ENCODE assay signal across 13 cellular contexts in genomic region chr17:71412803-71413202, GRCh38.
DNase-seq lines count a peak whose midpoint lies in the region; ATAC-seq and TF ChIP-seq lines count a peak whose summit lies in the region.
"Had no signal": no experiment of that assay in that cellular context is flagged by ENCODE, and none has a peak within 500 bp of the region (broad histone marks: within the 10 kb centered on the region; RNA-seq: fewer than 3 reads in every experiment).

No MANE protein-coding gene starts in this region.

- H3K9me2 ChIP-seq in PC-9 (ENCODE audit: insufficient read depth): no peaks in the 10 kb centered on the region

- H3K4me2 ChIP-seq in PC-9: peak overlapping the region; percentile 41

- peaks cover 6% of the 10 kb centered on the region; the same call in 1 of the 2 replicates for H3K36me3 ChIP-seq in PC-9 (ENCODE audit: low read depth)

- H4K20me1 ChIP-seq in PC-9 (ENCODE audit: insufficient read depth): no peaks in the 10 kb centered on the region

- H3K79me2 ChIP-seq in PC-9 (ENCODE audit: low read depth): no peaks in the 10 kb centered on the region

- H3K27ac ChIP-seq in PC-9: peak overlapping the region; percentile 98

- POLR2A ChIA-PET in PC-9 (lab: Charles Lee; ENCODE audit: unreplicated experiment): interaction anchor here (0.6 kb wide), 1 partner anchor 1043 kb away, joined by 7 read pairs; no protein-coding TSS in a partner anchor

- intact Hi-C loops in PC-9 (cut with micrococcal nuclease; ENCODE audit: unreplicated experiment): loop anchor here (1.0 kb wide), 2 partner anchors 11 to 35 kb away; no protein-coding TSS in a partner anchor

- CTCF ChIA-PET in PC-9 (lab: Charles Lee): interaction anchor here (0.6 kb wide), 1 partner anchor 54 kb away, joined by 6 read pairs; no protein-coding TSS in a partner anchor

- BruUV-seq in PC-9 (replicated peaks; lab: Mats Ljungman, UMichigan): no TSS peak

- no peaks in the 10 kb centered on the region for H3K27me3 ChIP-seq in PC-9 (ENCODE audit: insufficient read depth, low read depth)

- peaks cover 27% of the 10 kb centered on the region for H3K9me3 ChIP-seq in PC-9 (ENCODE audit: insufficient read depth, low read depth)

- ATAC-seq in GM21526 (IDR thresholded peaks at IDR 0.05; ENCODE audit: low FRiP score, unreplicated experiment) (no peak), HG03095 (IDR thresholded peaks at IDR 0.05; ENCODE audit: unreplicated experiment) (no peak)
- ATAC-seq: K562 had no signal

- H3K4me3 ChIP-seq in PC-9 (no peak overlapping the region), epithelial cell of proximal tubule (ENCODE audit: low read depth, low read length) (no peak overlapping the region), retinal pigment epithelial cell (ENCODE audit: low read length) (no peak overlapping the region)
- H3K4me3 ChIP-seq: K562, lung had no signal

- DNase-seq in H4 (ENCODE audit: low spot score) (peak; percentile 96), PC-9 (peak; percentile 52 to 93), epithelial cell of proximal tubule (ENCODE audit: low read depth) (peak; percentile 91), retinal pigment epithelial cell (ENCODE audit: low read depth) (peak; percentile 83), hippocampal formation (lab: John Stamatoyannopoulos, UW) (no peak), T-helper 9 cell (no peak)
- DNase-seq: activated CD4-positive, CD25-positive, alpha-beta regulatory T cell; activated naive CD4-positive, alpha-beta T cell treated with anti-CD3 and anti-CD28 coated beads for 36 hours; NK-92 treated with Interleukin-12 subunit alpha and Interleukin-12 subunit beta, amount 100 ng/mL, for 24 hours had no signal

- H2AFZ ChIP-seq in PC-9: no peak overlapping the region

- TF ChIP-seq CTCF in PC-9 (conservative IDR thresholded peaks at IDR 0.05) (no peak), epithelial cell of proximal tubule (conservative IDR thresholded peaks at IDR 0.05; ENCODE audit: low read depth, low read length) (no peak), retinal pigment epithelial cell (conservative IDR thresholded peaks at IDR 0.05; ENCODE audit: low read depth, low read length) (no peak)

- H3K4me1 ChIP-seq in PC-9 (replicated peaks; ENCODE audit: insufficient read depth): peaks cover 23% of the 10 kb centered on the region

- H3F3A ChIP-seq in PC-9 (ENCODE audit: insufficient read depth, low read depth): peaks cover 13% of the 10 kb centered on the region

Comparison
In these comparisons a context has a peak if more than half of its experiments do, and no peak if none do; other contexts are left out.
1. DNase-seq: peak in H4 (single experiment), PC-9 (2 of 2), epithelial cell of proximal tubule (single experiment) and retinal pigment epithelial cell (single experiment); none in hippocampal formation (0 of 2) and T-helper 9 cell (single experiment).